ENCODE assay signal across 8 cellular contexts in the genomic region with DNA sequence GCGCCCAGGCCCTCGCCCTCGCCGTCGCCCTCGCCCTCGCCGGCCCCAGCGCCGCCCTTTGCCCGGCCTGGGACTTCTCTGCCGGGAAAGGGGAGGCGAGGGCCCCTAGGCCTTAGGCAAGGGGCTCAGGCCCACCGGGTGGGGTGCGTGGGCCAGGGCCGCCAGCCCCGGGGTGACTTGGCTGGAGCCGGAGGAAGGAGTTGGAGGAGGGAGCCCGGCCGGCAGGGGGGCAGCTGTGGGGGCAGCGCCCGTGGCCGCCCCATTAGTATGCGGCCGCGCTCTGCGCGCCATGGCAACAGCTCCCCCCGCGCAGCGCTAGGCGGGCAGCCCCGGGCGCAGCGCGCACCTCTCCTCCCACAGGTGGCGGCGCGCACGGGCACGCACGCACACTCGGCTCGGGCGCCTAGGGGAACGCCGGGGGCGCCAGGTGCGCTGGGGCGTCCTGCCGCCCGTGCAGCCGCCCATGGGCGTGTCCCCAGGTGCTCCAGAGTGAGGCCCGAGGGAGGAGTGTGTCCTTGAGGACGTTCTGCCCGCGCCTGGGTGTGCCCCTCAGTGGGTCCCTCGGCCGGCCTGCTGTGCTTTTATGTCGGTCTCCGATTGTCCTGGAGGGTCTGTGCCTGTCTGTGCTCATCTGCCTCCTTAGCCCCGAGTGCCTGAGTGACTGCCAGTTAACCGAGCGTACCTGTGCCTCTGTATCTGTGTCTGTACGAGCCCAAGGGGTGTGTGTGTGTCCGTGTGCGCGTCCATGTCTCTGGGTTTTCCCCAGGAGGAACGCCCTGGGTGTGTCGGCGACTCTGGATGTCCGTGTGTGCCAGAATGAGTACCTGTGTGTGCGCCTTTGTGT. TPM values are rescaled to one million over a fixed set of nuclear protein-coding genes. Genes with fewer than 3 reads are reported as not detected.
A peak's percentile ranks its signal among the peaks of the same experiment; 100 is the strongest.
DNase-seq lines count a peak whose midpoint lies in the region; ATAC-seq, FAIRE-seq and TF ChIP-seq lines count a peak whose summit lies in the region.

No MANE protein-coding gene starts in this region.

- H3K27me3 ChIP-seq in keratinocyte (ENCODE audit: control insufficient read depth, extremely low read depth, insufficient read depth, low read length) = no peaks in the 10 kb centered on the region

- POLR2A ChIA-PET in MCF 10A (lab: Yijun Ruan, JAX) = interaction anchor here (0.6 to 7.2 kb wide), 4 partner anchors 12 to 73 kb away, joined by 3 to 78 read pairs (median 4); no protein-coding TSS in a partner anchor

- ATAC-seq in T-helper 17 cell (peak; percentile 72), GM19452 (IDR thresholded peaks at IDR 0.05; ENCODE audit: unreplicated experiment) (no peak), GM21786 (IDR thresholded peaks at IDR 0.05; ENCODE audit: unreplicated experiment) (no peak)

- CTCF ChIA-PET in MCF 10A (lab: Yijun Ruan, JAX) = no interaction called here

- H3K9me3 ChIP-seq in T-helper 17 cell (ENCODE audit: control insufficient read depth, low read length, poor library complexity, severe bottlenecking) (no peaks in the 10 kb centered on the region), keratinocyte (ENCODE audit: control insufficient read depth, low read depth, low read length) (no peaks in the 10 kb centered on the region)

- peak in 8 of 14 donors; percentile 17 to 72 (median 46) for DNase-seq in C1 segment of cervical spinal cord (lab: John Stamatoyannopoulos, UW)
- peak; percentile 60 for DNase-seq in HuH-7.5 (ENCODE audit: low spot score)
- peak; percentile 46 to 64 (median 47) for DNase-seq in T-helper 17 cell
- DNase-seq in MCF 10A (ENCODE audit: unreplicated experiment) = no peak
- DNase-seq in keratinocyte (ENCODE audit: low read depth, low spot score) = no peak
- peak; percentile 64 for DNase-seq in stimulated activated CD4-positive, alpha-beta T cell treated with anti-CD3 and anti-CD28 coated beads, Interleukin-15, amount 100 ng/mL, for 24 hours

- H3K4me3 Mint-ChIP-seq in T-helper 17 cell (peak overlapping the region; percentile 97), MCF 10A (ENCODE audit: unreplicated experiment) (peak overlapping the region; percentile 69)

- H2AFZ ChIP-seq in keratinocyte (ENCODE audit: control insufficient read depth, low read length) = peak overlapping the region; percentile 50

- no peaks in the 10 kb centered on the region for H4K20me1 ChIP-seq in keratinocyte (ENCODE audit: control insufficient read depth, extremely low read depth, insufficient read depth, low read length)

- H3K9me1 ChIP-seq in keratinocyte (ENCODE audit: control insufficient read depth, extremely low read depth, insufficient read depth, low read length) = no peaks in the 10 kb centered on the region

- intact Hi-C loops in MCF 10A (cut with micrococcal nuclease) = no loop called here

- H3K36me3 Mint-ChIP-seq in T-helper 17 cell (ENCODE audit: low read depth) = peaks cover 8% of the 10 kb centered on the region
- peaks cover 33% of the 10 kb centered on the region for H3K36me3 Mint-ChIP-seq in MCF 10A (ENCODE audit: insufficient read depth, unreplicated experiment)

- peaks cover 60% of the 10 kb centered on the region for H3K4me1 ChIP-seq in keratinocyte (ENCODE audit: control insufficient read depth, extremely low read depth, insufficient read depth, low read length)

- H3K36me3 ChIP-seq in keratinocyte (ENCODE audit: control insufficient read depth in 2 of 2, extremely low read depth in 1 of 2, insufficient read depth in 2 of 2, low read length in 2 of 2) = peaks cover 0 to 4% of the 10 kb centered on the region in 2 experiments

- H3K4me2 ChIP-seq in keratinocyte (ENCODE audit: control insufficient read depth, extremely low read depth, insufficient read depth, low read depth, low read length) = peak overlapping the region; percentile 70

- TF ChIP-seq CTCF in MCF 10A (IDR thresholded peaks at IDR 0.05; ENCODE audit: unreplicated experiment) (no peak), keratinocyte (optimal IDR thresholded peaks at IDR 0.05 in 1 of 3, IDR thresholded peaks at IDR 0.05 in 1 of 3, conservative IDR thresholded peaks at IDR 0.05 in 1 of 3; ENCODE audit: extremely low read depth in 1 of 3, insufficient read depth in 2 of 3, low read length in 3 of 3) (no peak)

- dilution Hi-C loops in keratinocyte (cut with MboI; ENCODE audit: extremely low pct_ligation_motif_present, low sequenced_read_pairs) = no loop called here

- H3K4me3 ChIP-seq in keratinocyte (ENCODE audit: control insufficient read depth in 2 of 3, extremely low read depth in 1 of 3, insufficient read depth in 2 of 3, low read depth in 1 of 3, low read length in 3 of 3) = peak overlapping the region; percentile 12 to 47 (median 17)

- no TSS peak for BruUV-seq in MCF 10A (replicated peaks; lab: Mats Ljungman, UMichigan)

- H3K9me3 Mint-ChIP-seq in MCF 10A (ENCODE audit: unreplicated experiment) = no peaks in the 10 kb centered on the region

- peak overlapping the region; percentile 87 for H3K9ac ChIP-seq in keratinocyte (ENCODE audit: control insufficient read depth, extremely low read depth, insufficient read depth, low read length)

- peak overlapping the region; percentile 62 for H3K27ac ChIP-seq in keratinocyte (ENCODE audit: control insufficient read depth, insufficient read depth, low read length)

- peak overlapping the region; percentile 63 for H3K27ac Mint-ChIP-seq in T-helper 17 cell
- peak overlapping the region; percentile 87 for H3K27ac Mint-ChIP-seq in MCF 10A (ENCODE audit: low read depth, unreplicated experiment)

- H3K4me1 Mint-ChIP-seq in T-helper 17 cell = peaks cover 57% of the 10 kb centered on the region
- peaks cover 64% of the 10 kb centered on the region for H3K4me1 Mint-ChIP-seq in MCF 10A (ENCODE audit: insufficient read depth, unreplicated experiment)

- no peaks in the 10 kb centered on the region for H3K27me3 Mint-ChIP-seq in T-helper 17 cell
- H3K27me3 Mint-ChIP-seq in MCF 10A (ENCODE audit: insufficient read depth, unreplicated experiment) = no peaks in the 10 kb centered on the region

- H3K79me2 ChIP-seq in keratinocyte (ENCODE audit: control insufficient read depth, insufficient read depth, low read length) = no peaks in the 10 kb centered on the region

- FAIRE-seq in keratinocyte (lab: Jason Lieb, UNC) = no peak

RNA-seq across cellular contexts. Expression of a gene that starts 38.1 kb away (rescaled TPM):
- 100 to 1,000 TPM; 124 to 144 TPM for total RNA-seq in T-helper 17 cell
- 131 and 154 TPM in 2 replicates for total RNA-seq in MCF 10A (2022)
- polyA plus RNA-seq in keratinocyte = 31.3 to 53.8 TPM (median 42.9 TPM) in 3 replicates
- polyA plus RNA-seq in keratinocyte (2011; ENCODE audit: low read depth) = 43.3 TPM
- polyA plus RNA-seq in keratinocyte (2011; cell fraction: cytosol; rRNA removed) = 52.9 and 67.2 TPM in 2 replicates
- 50.6 and 59.2 TPM in 2 replicates for polyA plus RNA-seq in keratinocyte (2011; cell fraction: nucleus; rRNA removed)
- 49.9 and 65.8 TPM in 2 replicates for polyA plus RNA-seq in keratinocyte (2012; ENCODE audit: low replicate concordance)
- polyA minus RNA-seq in keratinocyte = 53.1 to 145 TPM (median 57.9 TPM) in 3 replicates
- 49.5 TPM for polyA minus RNA-seq in keratinocyte (2011; cell fraction: cytosol; rRNA and poly(A)+ RNA removed)
- polyA minus RNA-seq in keratinocyte (2011; cell fraction: nucleus; rRNA and poly(A)+ RNA removed) = 25.2 and 42.4 TPM in 2 replicates

Comparison
In these comparisons a context has a peak if more than half of its experiments do, and no peak if none do; other contexts are left out.
1. DNase-seq: peak in C1 segment of cervical spinal cord (8 of 14), HuH-7.5 (single experiment), T-helper 17 cell (3 of 3) and stimulated activated CD4-positive, alpha-beta T cell treated with anti-CD3 and anti-CD28 coated beads, Interleukin-15, amount 100 ng/mL, for 24 hours (single experiment); none in MCF 10A (single experiment) and keratinocyte (single experiment).